Comparison of ENCODE assay signal across 16 cellular contexts in the genomic region with DNA sequence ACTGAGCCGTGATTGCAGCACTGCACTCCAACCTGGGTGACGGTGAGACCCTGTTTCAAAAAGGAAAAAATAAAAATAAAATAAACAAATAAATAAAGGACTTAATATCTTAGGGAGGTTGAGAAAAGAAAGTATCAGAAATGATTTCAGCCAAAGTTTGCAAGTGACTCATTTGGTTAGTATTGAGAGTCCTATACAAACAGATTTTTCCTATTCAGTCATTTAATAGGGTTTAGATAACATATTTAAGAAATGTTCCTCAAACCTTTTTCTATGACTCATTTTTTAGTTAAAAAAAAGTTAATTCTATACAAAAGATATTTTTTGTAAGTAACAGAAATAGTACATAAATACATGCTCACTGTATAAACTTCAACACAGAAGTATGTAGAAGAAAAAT.
DNase-seq lines count a peak whose midpoint lies in the region; ATAC-seq, FAIRE-seq and TF ChIP-seq lines count a peak whose summit lies in the region.
"Had no signal": no experiment of that assay in that cellular context is flagged by ENCODE, and none has a peak within 500 bp of the region (broad histone marks: within the 10 kb centered on the region; RNA-seq: fewer than 3 reads in every experiment).

No MANE protein-coding gene starts in this region.

- no peak overlapping the region for H3K27ac Mint-ChIP-seq in astrocyte (ENCODE audit: unreplicated experiment)
- H3K27ac Mint-ChIP-seq: GM23338 had no signal

- peaks cover 14% of the 10 kb centered on the region for H3K4me1 Mint-ChIP-seq in astrocyte (ENCODE audit: low read depth, unreplicated experiment)
- H3K4me1 Mint-ChIP-seq: GM23338 had no signal

- FAIRE-seq in astrocyte (lab: Jason Lieb, UNC), result no peak
- peak; percentile 23 for FAIRE-seq in small intestine (lab: Jason Lieb, UNC)

- H3K4me3 ChIP-seq in GM23248 (no peak overlapping the region), astrocyte (ENCODE audit: insufficient read depth, low read depth, low read length) (no peak overlapping the region), fibroblast of lung (replicated peaks in 1 of 4; ENCODE audit: control extremely low read depth in 1 of 4, insufficient read depth in 1 of 4, low read depth in 3 of 4, low read length in 4 of 4) (no peak overlapping the region), small intestine (ENCODE audit: low read depth in 1 of 2, low read length in 2 of 2) (no peak overlapping the region)
- H3K4me3 ChIP-seq: GM23338 had no signal

- H3K79me2 ChIP-seq in GM23248 (ENCODE audit: insufficient read depth), result no peaks in the 10 kb centered on the region
- H3K79me2 ChIP-seq in astrocyte (ENCODE audit: insufficient read depth, low read length), result no peaks in the 10 kb centered on the region
- no peaks in the 10 kb centered on the region for H3K79me2 ChIP-seq in fibroblast of lung (ENCODE audit: control insufficient read depth, insufficient read depth, low read length)

- H2AFZ ChIP-seq in GM23248 (no peak overlapping the region), astrocyte (ENCODE audit: low read depth, low read length) (no peak overlapping the region), fibroblast of lung (ENCODE audit: low read length) (no peak overlapping the region)

- no peaks in the 10 kb centered on the region for H3K9me3 Mint-ChIP-seq in astrocyte (ENCODE audit: unreplicated experiment)
- H3K9me3 Mint-ChIP-seq: GM23338 had no signal

- H3K9me2 ChIP-seq in GM23248 (ENCODE audit: insufficient read depth), result no peaks in the 10 kb centered on the region

- H3K4me1 ChIP-seq in GM23248 (ENCODE audit: insufficient read depth) (peaks cover 40% of the 10 kb centered on the region), astrocyte (ENCODE audit: insufficient read depth, low read length) (peaks cover 6% of the 10 kb centered on the region), fibroblast of lung (ENCODE audit: control insufficient read depth, extremely low read depth, insufficient read depth, low read length) (peaks cover 5% of the 10 kb centered on the region), small intestine (ENCODE audit: control insufficient read depth in 2 of 2, insufficient read depth in 1 of 2, low read depth in 1 of 2, low read length in 1 of 2) (no peaks in the 10 kb centered on the region)

- peaks cover 22% of the 10 kb centered on the region for H3F3A ChIP-seq in GM23248 (ENCODE audit: insufficient read depth)

- H3K36me3 ChIP-seq in GM23248 (ENCODE audit: low read depth) (no peaks in the 10 kb centered on the region), astrocyte (ENCODE audit: insufficient read depth, low read length) (no peaks in the 10 kb centered on the region), fibroblast of lung (ENCODE audit: control insufficient read depth, insufficient read depth, low read length) (no peaks in the 10 kb centered on the region), small intestine (ENCODE audit: control insufficient read depth in 2 of 2, insufficient read depth in 2 of 2, low read length in 2 of 2) (no peaks in the 10 kb centered on the region)

- no peak for ATAC-seq in GM21447 (IDR thresholded peaks at IDR 0.05; ENCODE audit: unreplicated experiment)
- ATAC-seq: GM23338 had no signal

- H3K4me2 ChIP-seq in GM23248 (ENCODE audit: unreplicated experiment) (no peak overlapping the region), astrocyte (ENCODE audit: low read length) (no peak overlapping the region), fibroblast of lung (ENCODE audit: extremely low read depth, insufficient read depth, low read length) (no peak overlapping the region)
- H3K4me2 ChIP-seq: GM23338 had no signal

- no peaks in the 10 kb centered on the region for H3K36me3 Mint-ChIP-seq in astrocyte (ENCODE audit: low read depth, unreplicated experiment)

- no peaks in the 10 kb centered on the region for H3K27me3 Mint-ChIP-seq in astrocyte (ENCODE audit: low read depth, unreplicated experiment)

- WGBS in GM23248 (ENCODE audit: low coverage in 1 of 2, low lambda C conversion rate in 2 of 2, missing lambda C conversion rate in 2 of 2), 2 experiments, result 96 to 98% methylated on average over 2 of the region's 2 CpGs
- 87 to 97% (median 90%) methylated on average over 2 of the region's 2 CpGs for WGBS in small intestine, 3 donors

- H4K20me1 ChIP-seq in GM23248 (ENCODE audit: insufficient read depth) (no peaks in the 10 kb centered on the region), astrocyte (ENCODE audit: insufficient read depth, low read length) (no peaks in the 10 kb centered on the region), fibroblast of lung (ENCODE audit: control insufficient read depth, extremely low read depth, insufficient read depth, low read length) (no peaks in the 10 kb centered on the region)

- no peak for TF ChIP-seq CTCF in astrocyte (IDR thresholded peaks at IDR 0.05; ENCODE audit: insufficient read depth, low read depth, low read length)
- TF ChIP-seq CTCF in fibroblast of lung (conservative IDR thresholded peaks at IDR 0.05 in 1 of 2, IDR thresholded peaks at IDR 0.05 in 1 of 2; ENCODE audit: low read depth in 1 of 2, low read length in 2 of 2), result no peak

- H3K27ac ChIP-seq in GM23248, result no peak overlapping the region
- H3K27ac ChIP-seq in astrocyte (ENCODE audit: low read depth, low read length), result no peak overlapping the region
- H3K27ac ChIP-seq in fibroblast of lung (ENCODE audit: insufficient read depth, low read length), result no peak overlapping the region
- H3K27ac ChIP-seq in small intestine (ENCODE audit: low read depth in 1 of 2, low read length in 1 of 2), result no peak overlapping the region

- DNase-seq in GM23248 (peak; percentile 52), astrocyte (ENCODE audit: low read depth) (peak; percentile 55), fibroblast of lung (ENCODE audit: low read depth in 2 of 2) (peak; percentile 62 to 69), small intestine (no peak), HPDE6-E6E7 (ENCODE audit: extremely low spot score) (no peak), NCI-H446 treated with DMSO at 0.1 percent for 48 hours (lab: John Stamatoyannopoulos, UW) (no peak)
- DNase-seq: ACHN, AML-193, Caco-2, KBM-7, NCI-H1436, NCI-H2029 treated with DMSO at 0.1 percent for 48 hours, NCI-H2171 treated with DMSO at 0.1 percent for 48 hours, NCI-H748 treated with DMSO at 0.1 percent for 48 hours had no signal

- H3K4me3 Mint-ChIP-seq in astrocyte (ENCODE audit: unreplicated experiment), result no peak overlapping the region
- H3K4me3 Mint-ChIP-seq: GM23338 had no signal

- H3K27me3 ChIP-seq in GM23248 (replicated peaks; ENCODE audit: insufficient read depth), result no peaks in the 10 kb centered on the region
- H3K27me3 ChIP-seq in astrocyte (ENCODE audit: insufficient read depth, low read length), result no peaks in the 10 kb centered on the region
- no peaks in the 10 kb centered on the region for H3K27me3 ChIP-seq in fibroblast of lung (ENCODE audit: control insufficient read depth, insufficient read depth, low read length)
- no peaks in the 10 kb centered on the region for H3K27me3 ChIP-seq in small intestine (ENCODE audit: control insufficient read depth in 2 of 2, insufficient read depth in 2 of 2, low read length in 2 of 2)

- H3K9ac ChIP-seq in GM23248, result no peak overlapping the region
- H3K9ac ChIP-seq in astrocyte (ENCODE audit: low read length), result no peak overlapping the region
- no peak overlapping the region for H3K9ac ChIP-seq in fibroblast of lung (ENCODE audit: insufficient read depth, low read length)

- in situ Hi-C loops in GM23248 (cut with MboI), result no loop called here

- no peaks in the 10 kb centered on the region for H3K9me3 ChIP-seq in GM23248 (ENCODE audit: low read depth)
- no peaks in the 10 kb centered on the region for H3K9me3 ChIP-seq in astrocyte (ENCODE audit: insufficient read depth, low read depth, low read length)
- H3K9me3 ChIP-seq in fibroblast of lung (ENCODE audit: control insufficient read depth, insufficient read depth, low read depth, low read length), result no peaks in the 10 kb centered on the region
- H3K9me3 ChIP-seq in small intestine (ENCODE audit: control insufficient read depth, low read depth), result no peaks in the 10 kb centered on the region
- H3K9me3 ChIP-seq: Caco-2 had no signal

Comparison
In these comparisons a context has a peak if more than half of its experiments do, and no peak if none do; other contexts are left out.
1. DNase-seq: peak in GM23248 (single experiment), astrocyte (single experiment) and fibroblast of lung (2 of 2); none in small intestine (single experiment), HPDE6-E6E7 (single experiment) and NCI-H446 treated with DMSO at 0.1 percent for 48 hours (single experiment).